Comparison of ENCODE assay signal across 21 cellular contexts in the genomic region with DNA sequence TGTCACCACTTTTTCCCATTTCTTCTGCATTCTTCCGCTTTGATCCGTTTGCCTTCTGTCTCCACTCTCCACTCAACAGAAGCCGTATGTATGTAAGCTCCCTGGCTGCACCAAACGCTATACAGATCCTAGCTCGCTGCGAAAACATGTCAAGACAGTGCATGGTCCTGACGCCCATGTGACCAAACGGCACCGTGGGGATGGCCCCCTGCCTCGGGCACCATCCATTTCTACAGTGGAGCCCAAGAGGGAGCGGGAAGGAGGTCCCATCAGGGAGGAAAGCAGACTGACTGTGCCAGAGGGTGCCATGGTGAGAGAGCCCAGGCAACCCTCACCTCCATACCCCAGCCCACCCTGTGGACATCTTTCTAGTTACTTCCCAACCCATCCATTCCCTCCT. TPM values are rescaled to one million over a fixed set of nuclear protein-coding genes. Genes with fewer than 3 reads are reported as not detected.
DNase-seq lines count a peak whose midpoint lies in the region; ATAC-seq and TF ChIP-seq lines count a peak whose summit lies in the region.
"Had no signal": no experiment of that assay in that cellular context is flagged by ENCODE, and none has a peak within 500 bp of the region (broad histone marks: within the 10 kb centered on the region; RNA-seq: fewer than 3 reads in every experiment).

No MANE protein-coding gene starts in this region.

- peaks cover 10% of the 10 kb centered on the region for H3K36me3 Mint-ChIP-seq in activated naive CD4-positive, alpha-beta T cell treated with anti-CD3 and anti-CD28 coated beads, Interleukin-2, amount 50 U/mL, for 24 hours
- H3K36me3 Mint-ChIP-seq in T-cell (peaks cover 38% of the 10 kb centered on the region), glutamatergic neuron (ENCODE audit: unreplicated experiment) (peaks cover 9% of the 10 kb centered on the region), progenitor cell of endocrine pancreas (ENCODE audit: insufficient read depth) (no peaks in the 10 kb centered on the region)
- H3K36me3 Mint-ChIP-seq in stimulated activated memory B cell treated with anti-CD40 and anti-IgM and Interleukin-4, amounts not matched to agents 10 μg/mL and 1 μg/mL and 100 μg/mL, for 72 hours: peaks cover 43% of the 10 kb centered on the region

- DNase-seq in activated naive CD4-positive, alpha-beta T cell treated with anti-CD3 and anti-CD28 coated beads, Interleukin-2, amount 50 U/mL, for 16 hours: no peak
- DNase-seq in T-cell (no peak), glutamatergic neuron (no peak), DMS79 (lab: John Stamatoyannopoulos, UW) (no peak), progenitor cell of endocrine pancreas (ENCODE audit: low spot score, unreplicated experiment) (no peak), putamen (ENCODE audit: low spot score) (no peak)
- DNase-seq: 8988T, DMS153, EL, HFFc6, IMR-90, NCI-H1436, NCI-H2029, NCI-H345, NCI-H524 treated with DMSO at 0.1 percent for 48 hours, SHP77 treated with DMSO at 0.1 percent for 48 hours had no signal

- no peaks in the 10 kb centered on the region for H3K27me3 Mint-ChIP-seq in activated naive CD4-positive, alpha-beta T cell treated with anti-CD3 and anti-CD28 coated beads, Interleukin-2, amount 50 U/mL, for 24 hours
- H3K27me3 Mint-ChIP-seq in T-cell: no peaks in the 10 kb centered on the region
- peaks cover 14% of the 10 kb centered on the region for H3K27me3 Mint-ChIP-seq in glutamatergic neuron (ENCODE audit: unreplicated experiment)
- H3K27me3 Mint-ChIP-seq in stimulated activated memory B cell treated with anti-CD40 and anti-IgM and Interleukin-4, amounts not matched to agents 10 μg/mL and 1 μg/mL and 100 μg/mL, for 72 hours: no peaks in the 10 kb centered on the region
- H3K27me3 Mint-ChIP-seq in progenitor cell of endocrine pancreas: peaks cover 81% of the 10 kb centered on the region

- POLR2A ChIA-PET in T-cell (lab: Charles Lee): no interaction called here

- ATAC-seq in T-cell (replicated peaks in 1 of 4): no peak
- no peak for ATAC-seq in stimulated activated memory B cell treated with anti-CD40 and anti-IgM and Interleukin-4, amounts not matched to agents 10 μg/mL and 1 μg/mL and 100 μg/mL, for 72 hours

- CTCF ChIA-PET in T-cell (lab: Charles Lee): interaction anchor here in 1 of 2 donors (0.6 kb wide), 1 partner anchor 8 kb away, joined by 6 read pairs; the partner anchor contains the start of gene GLI1

- peaks cover 43% of the 10 kb centered on the region for H3K4me1 Mint-ChIP-seq in activated naive CD4-positive, alpha-beta T cell treated with anti-CD3 and anti-CD28 coated beads, Interleukin-2, amount 50 U/mL, for 24 hours
- peaks cover 26 to 38% (median 36%) of the 10 kb centered on the region in 3 donors for H3K4me1 Mint-ChIP-seq in T-cell
- H3K4me1 Mint-ChIP-seq in glutamatergic neuron (ENCODE audit: low read depth, unreplicated experiment): peaks cover under 1% of the 10 kb centered on the region
- peaks cover 28% of the 10 kb centered on the region for H3K4me1 Mint-ChIP-seq in stimulated activated memory B cell treated with anti-CD40 and anti-IgM and Interleukin-4, amounts not matched to agents 10 μg/mL and 1 μg/mL and 100 μg/mL, for 72 hours
- no peaks in the 10 kb centered on the region for H3K4me1 Mint-ChIP-seq in progenitor cell of endocrine pancreas (ENCODE audit: low read depth)

- peak overlapping the region; percentile 41 for H3K27ac Mint-ChIP-seq in activated naive CD4-positive, alpha-beta T cell treated with anti-CD3 and anti-CD28 coated beads, Interleukin-2, amount 50 U/mL, for 24 hours
- H3K27ac Mint-ChIP-seq in T-cell (peak overlapping the region; percentile 65 to 75), glutamatergic neuron (ENCODE audit: unreplicated experiment) (no peak overlapping the region), progenitor cell of endocrine pancreas (no peak overlapping the region)
- peak overlapping the region; percentile 19 for H3K27ac Mint-ChIP-seq in stimulated activated memory B cell treated with anti-CD40 and anti-IgM and Interleukin-4, amounts not matched to agents 10 μg/mL and 1 μg/mL and 100 μg/mL, for 72 hours
- H3K27ac Mint-ChIP-seq: HFFc6 had no signal

- H3K4me3 Mint-ChIP-seq in activated naive CD4-positive, alpha-beta T cell treated with anti-CD3 and anti-CD28 coated beads, Interleukin-2, amount 50 U/mL, for 24 hours: no peak overlapping the region
- no peak overlapping the region for H3K4me3 Mint-ChIP-seq in T-cell
- H3K4me3 Mint-ChIP-seq in glutamatergic neuron (ENCODE audit: unreplicated experiment): peak overlapping the region; percentile 0
- no peak overlapping the region for H3K4me3 Mint-ChIP-seq in stimulated activated memory B cell treated with anti-CD40 and anti-IgM and Interleukin-4, amounts not matched to agents 10 μg/mL and 1 μg/mL and 100 μg/mL, for 72 hours
- H3K4me3 Mint-ChIP-seq in progenitor cell of endocrine pancreas (ENCODE audit: low read depth): no peak overlapping the region
- H3K4me3 Mint-ChIP-seq: HFFc6 had no signal

- no peaks in the 10 kb centered on the region for H3K9me3 Mint-ChIP-seq in activated naive CD4-positive, alpha-beta T cell treated with anti-CD3 and anti-CD28 coated beads, Interleukin-2, amount 50 U/mL, for 24 hours
- H3K9me3 Mint-ChIP-seq in T-cell: no peaks in the 10 kb centered on the region
- H3K9me3 Mint-ChIP-seq in glutamatergic neuron (ENCODE audit: unreplicated experiment): peaks cover 4% of the 10 kb centered on the region
- H3K9me3 Mint-ChIP-seq in stimulated activated memory B cell treated with anti-CD40 and anti-IgM and Interleukin-4, amounts not matched to agents 10 μg/mL and 1 μg/mL and 100 μg/mL, for 72 hours: peaks cover 2% of the 10 kb centered on the region
- no peaks in the 10 kb centered on the region for H3K9me3 Mint-ChIP-seq in progenitor cell of endocrine pancreas (ENCODE audit: low read depth)
- H3K9me3 Mint-ChIP-seq: HFFc6 had no signal

- TF ChIP-seq CTCF in glutamatergic neuron (IDR thresholded peaks at IDR 0.05; ENCODE audit: partially characterized antibody, unreplicated experiment) (no peak), progenitor cell of endocrine pancreas (IDR thresholded peaks at IDR 0.05; ENCODE audit: unreplicated experiment) (no peak)

RNA-seq across cellular contexts. Expression of gene GLI1, which starts 8.3 kb away (rescaled TPM):
- total RNA-seq in T-cell (1 to 10 TPM in 2 of 5 donors, under 1 TPM in 3; 0.53 to 1.6 (median 0.82) TPM), glutamatergic neuron (ENCODE audit: unreplicated experiment) (2.3 TPM), progenitor cell of endocrine pancreas (0.89 and 0.91 TPM in 2 replicates)

RNA-seq across cellular contexts. Expression of gene ARHGAP9, which starts 11.8 kb away (rescaled TPM):
- total RNA-seq in T-cell: 100 to 1,000 TPM; 198 to 413 (median 243) TPM
- total RNA-seq in glutamatergic neuron (ENCODE audit: unreplicated experiment): 52.0 TPM
- total RNA-seq in progenitor cell of endocrine pancreas: 2.6 and 2.8 TPM in 2 replicates
- total RNA-seq: H4, RPMI7951 had no signal

RNA-seq across cellular contexts. Expression of gene INHBE, which starts 12.8 kb away (rescaled TPM):
- total RNA-seq in T-cell (under 1 TPM in 3 of 5 donors, not detected in 2; 0.09 to 0.13 (median 0.12) TPM), glutamatergic neuron (ENCODE audit: unreplicated experiment) (18.0 TPM), progenitor cell of endocrine pancreas (1.2 and 2.0 TPM in 2 replicates)

RNA-seq across cellular contexts. Expression of gene MARS1, which starts 20.0 kb away (rescaled TPM):
- 100 to 1,000 TPM; 167 to 350 (median 320) TPM for total RNA-seq in T-cell
- 870 TPM for total RNA-seq in glutamatergic neuron (ENCODE audit: unreplicated experiment)
- 290 and 318 TPM in 2 replicates for total RNA-seq in progenitor cell of endocrine pancreas

RNA-seq across cellular contexts. Expression of gene INHBC, which starts 33.3 kb away (rescaled TPM):
- total RNA-seq in T-cell (under 1 TPM in 3 of 5 donors, not detected in 2; 0.13 to 0.23 (median 0.18) TPM), glutamatergic neuron (ENCODE audit: unreplicated experiment) (not detected), progenitor cell of endocrine pancreas (0.16 TPM in 1 of 2 replicates, not detected in the other)
- total RNA-seq: H4, HFFc6, IMR-90, M059J, RPMI7951 had no signal

Comparison
In these comparisons a context has a peak if more than half of its experiments do, and no peak if none do; other contexts are left out.
1. H3K27ac Mint-ChIP-seq: peak in activated naive CD4-positive, alpha-beta T cell treated with anti-CD3 and anti-CD28 coated beads, Interleukin-2, amount 50 U/mL, for 24 hours (single experiment), T-cell (2 of 2) and stimulated activated memory B cell treated with anti-CD40 and anti-IgM and Interleukin-4, amounts not matched to agents 10 μg/mL and 1 μg/mL and 100 μg/mL, for 72 hours (single experiment); none in glutamatergic neuron (single experiment) and progenitor cell of endocrine pancreas (single experiment).
2. RNA of gene ARHGAP9, which starts 11.8 kb away (total RNA-seq): 198 to 413 TPM in T-cell and 52.0 TPM in glutamatergic neuron (single experiment); 2.6 to 2.8 TPM in progenitor cell of endocrine pancreas; every median in the first group is over 10 times any median in the second.